23 cellular contexts compared by ENCODE assay signal in the genomic region with DNA sequence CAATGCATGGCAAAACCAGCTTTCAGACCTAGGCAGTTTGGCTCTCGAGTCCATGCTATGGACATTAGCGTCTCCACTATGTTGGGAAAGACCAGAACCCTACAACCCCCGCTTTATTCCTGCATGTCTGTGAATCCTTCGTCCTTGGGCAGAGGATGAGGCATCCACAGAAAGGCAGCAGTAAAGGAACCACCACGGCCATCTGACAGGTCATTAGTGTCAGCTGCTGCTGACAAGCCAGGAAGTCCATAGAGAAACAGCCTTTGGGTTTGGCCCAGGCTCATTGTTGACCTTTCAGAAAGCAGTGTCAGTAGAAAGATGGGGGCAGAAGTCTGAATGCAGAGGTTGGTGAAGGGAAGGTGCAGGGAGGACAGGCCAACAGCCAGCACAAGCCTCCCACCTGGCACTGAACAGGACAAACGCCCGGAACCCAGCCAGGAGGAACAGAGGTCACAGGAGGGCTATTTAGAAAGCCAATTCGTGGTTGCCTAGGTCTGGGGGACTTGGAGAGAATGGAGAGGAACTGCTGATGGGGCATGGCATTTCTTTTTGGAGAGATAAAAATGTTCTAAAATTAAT.
"Had no signal": no experiment of that assay in that cellular context is flagged by ENCODE, and none has a peak within 500 bp of the region (broad histone marks: within the 10 kb centered on the region; RNA-seq: fewer than 3 reads in every experiment).

No MANE protein-coding gene starts in this region.

- ATAC-seq: gastroesophageal sphincter; left colon; psoas muscle; stimulated activated naive B cell treated with anti-CD40 and anti-IgM and Interleukin-4, amounts not matched to agents 10 μg/mL and 1 μg/mL and 100 μg/mL, for 72 hours; stimulated activated naive CD8-positive, alpha-beta T cell treated with anti-CD3 and anti-CD28 coated beads, Interleukin-15, amount 100 ng/mL, for 72 hours had no signal

- H3K9me3 Mint-ChIP-seq: naive B cell; nephron; stimulated activated naive B cell treated with anti-CD40 and anti-IgM and Interleukin-4, amounts not matched to agents 10 μg/mL and 1 μg/mL and 100 μg/mL, for 72 hours; stimulated activated naive CD8-positive, alpha-beta T cell treated with anti-CD3 and anti-CD28 coated beads, Interleukin-15, amount 100 ng/mL, for 72 hours had no signal

- H3K9me3 ChIP-seq: esophagus muscularis mucosa, gastroesophageal sphincter, neutrophil, psoas muscle, sigmoid colon, testis, transverse colon had no signal

- H3K4me1 ChIP-seq: psoas muscle, sigmoid colon, testis had no signal

- H3K4me3 ChIP-seq: esophagus muscularis mucosa, gastroesophageal sphincter, hepatocyte, lung, psoas muscle, sigmoid colon, skin epidermis, testis, transverse colon had no signal

- H3K36me3 Mint-ChIP-seq: naive B cell; stimulated activated naive B cell treated with anti-CD40 and anti-IgM and Interleukin-4, amounts not matched to agents 10 μg/mL and 1 μg/mL and 100 μg/mL, for 72 hours had no signal

- H3K4me3 Mint-ChIP-seq: naive B cell; nephron; stimulated activated naive B cell treated with anti-CD40 and anti-IgM and Interleukin-4, amounts not matched to agents 10 μg/mL and 1 μg/mL and 100 μg/mL, for 72 hours; stimulated activated naive CD8-positive, alpha-beta T cell treated with anti-CD3 and anti-CD28 coated beads, Interleukin-15, amount 100 ng/mL, for 72 hours had no signal

- DNase-seq: effector memory CD4-positive, alpha-beta T cell; glutamatergic neuron; kidney; left colon; mesendoderm; naive B cell; psoas muscle; retina; sigmoid colon; stimulated activated CD4-positive, alpha-beta T cell treated with anti-CD3 and anti-CD28 coated beads, Interleukin-2, amount 100 ng/mL, for 24 hours; stimulated activated CD4-positive, alpha-beta T cell treated with anti-CD3 and anti-CD28 coated beads, Interleukin-4, amount 100 ng/mL, for 4 hours; stimulated activated naive B cell treated with anti-CD40 and anti-IgM and Interleukin-4, amounts not matched to agents 10 μg/mL and 1 μg/mL and 100 μg/mL, for 72 hours; stimulated activated naive CD8-positive, alpha-beta T cell treated with anti-CD3 and anti-CD28 coated beads, Interleukin-15, amount 100 ng/mL, for 72 hours; testis; transverse colon had no signal

- H3K36me3 ChIP-seq: esophagus muscularis mucosa, gastroesophageal sphincter, neutrophil, sigmoid colon, transverse colon had no signal

- H3K27me3 Mint-ChIP-seq: naive B cell had no signal

- H3K27ac Mint-ChIP-seq: naive B cell; nephron; stimulated activated naive B cell treated with anti-CD40 and anti-IgM and Interleukin-4, amounts not matched to agents 10 μg/mL and 1 μg/mL and 100 μg/mL, for 72 hours had no signal

- H3K4me1 Mint-ChIP-seq: stimulated activated naive CD8-positive, alpha-beta T cell treated with anti-CD3 and anti-CD28 coated beads, Interleukin-15, amount 100 ng/mL, for 72 hours had no signal

- H3K27ac ChIP-seq: epithelial cell of prostate, esophagus muscularis mucosa, gastroesophageal sphincter, hepatocyte, neutrophil, psoas muscle, sigmoid colon, skin epidermis, testis, transverse colon had no signal

- H3K27me3 ChIP-seq: esophagus muscularis mucosa, hepatocyte, neutrophil, sigmoid colon, testis, transverse colon had no signal
